In genomic region chr11:59012942-59013256, GRCh38 we compare ENCODE assay signal across 23 cellular contexts.
DNase-seq lines count a peak whose midpoint lies in the region; ATAC-seq and TF ChIP-seq lines count a peak whose summit lies in the region.
"Had no signal": no experiment of that assay in that cellular context is flagged by ENCODE, and none has a peak within 500 bp of the region (broad histone marks: within the 10 kb centered on the region; RNA-seq: fewer than 3 reads in every experiment).

No MANE protein-coding gene starts in this region.

- peak; percentile 36 for ATAC-seq in mucosa of descending colon
- no peak for ATAC-seq in activated naive CD8-positive, alpha-beta T cell treated with anti-CD3 and anti-CD28 coated beads, Interleukin-2, amount 50 U/mL, for 24 hours
- ATAC-seq: GM12878 had no signal

- H3K27me3 ChIP-seq in endodermal cell (ENCODE audit: control insufficient read depth, insufficient read depth, low read length, poor library complexity, severe bottlenecking) (no peaks in the 10 kb centered on the region), osteoblast (ENCODE audit: insufficient read depth, low read length) (no peaks in the 10 kb centered on the region)
- H3K27me3 ChIP-seq: BLaER1, transverse colon had no signal

- H3K36me3 Mint-ChIP-seq in endodermal cell (ENCODE audit: low read depth), result no peaks in the 10 kb centered on the region
- H3K36me3 Mint-ChIP-seq in activated naive CD8-positive, alpha-beta T cell treated with anti-CD3 and anti-CD28 coated beads, Interleukin-2, amount 50 U/mL, for 24 hours (ENCODE audit: low read depth), result peaks cover 1% of the 10 kb centered on the region
- H3K36me3 Mint-ChIP-seq: activated naive CD8-positive, alpha-beta T cell treated with anti-CD3 and anti-CD28 coated beads for 36 hours; natural killer cell treated with Interleukin-12 subunit alpha and Interleukin-12 subunit beta and Interleukin-15 and Interleukin-18, amount 100 ng/mL, for 72 hours had no signal

- no peak overlapping the region for H3K4me3 ChIP-seq in endodermal cell (ENCODE audit: low read length)
- H3K4me3 ChIP-seq in mucosa of descending colon, result no peak overlapping the region
- no peak overlapping the region for H3K4me3 ChIP-seq in osteoblast (ENCODE audit: insufficient read depth, low read length)
- H3K4me3 ChIP-seq: BLaER1, GM12878, GM23248, transverse colon had no signal

- H3K4me1 ChIP-seq in endodermal cell (ENCODE audit: control insufficient read depth, insufficient read depth, low read length) (peaks cover 11% of the 10 kb centered on the region), mucosa of descending colon (ENCODE audit: low read depth) (no peaks in the 10 kb centered on the region), osteoblast (ENCODE audit: insufficient read depth, low read length) (no peaks in the 10 kb centered on the region)
- H3K4me1 ChIP-seq: transverse colon had no signal

- WGBS in endodermal cell (ENCODE audit: insufficient coverage in 1 of 2, insufficient read length in 1 of 2), 2 experiments, result 88% methylated on average over 1 of the region's 1 CpG; no CpG with 5 or more reads in 1 of the 2 experiments

- H3K36me3 ChIP-seq in endodermal cell (ENCODE audit: control insufficient read depth, insufficient read depth, low read length) (no peaks in the 10 kb centered on the region), mucosa of descending colon (ENCODE audit: low read depth) (no peaks in the 10 kb centered on the region), osteoblast (ENCODE audit: insufficient read depth, low read length) (no peaks in the 10 kb centered on the region)
- H3K36me3 ChIP-seq: BLaER1, transverse colon had no signal

- H3K79me2 ChIP-seq in osteoblast (ENCODE audit: insufficient read depth, low read length), result no peaks in the 10 kb centered on the region

- peak overlapping the region; percentile 6 for H3K27ac Mint-ChIP-seq in endodermal cell
- no peak overlapping the region for H3K27ac Mint-ChIP-seq in activated naive CD8-positive, alpha-beta T cell treated with anti-CD3 and anti-CD28 coated beads, Interleukin-2, amount 50 U/mL, for 24 hours
- H3K27ac Mint-ChIP-seq: activated B cell treated with CpG ODN at 0.5 μM for 24 hours; activated naive CD8-positive, alpha-beta T cell treated with anti-CD3 and anti-CD28 coated beads for 36 hours; activated T-helper 2 cell treated with anti-CD3 and anti-CD28 coated beads, Interferon-gamma antibody, Interleukin-2, Interleukin-4, amounts not matched to agents 10 μg/mL and 5 μg/mL and 100 μg/mL, durations not matched to agents 14 hours and 24 hours and 36 hours; HFFc6; natural killer cell treated with Interleukin-12 subunit alpha and Interleukin-12 subunit beta and Interleukin-15 and Interleukin-18, amount 100 ng/mL, for 72 hours had no signal

- H4K20me1 ChIP-seq in osteoblast (ENCODE audit: insufficient read depth, low read length), result no peaks in the 10 kb centered on the region
- H4K20me1 ChIP-seq: BLaER1 had no signal

- no peak overlapping the region for H2AFZ ChIP-seq in osteoblast (ENCODE audit: low read length)
- H2AFZ ChIP-seq: GM23248 had no signal

- TF ChIP-seq CTCF in 22Rv1 (IDR thresholded peaks at IDR 0.05) (no peak), endodermal cell (conservative IDR thresholded peaks at IDR 0.05) (no peak), mucosa of descending colon (IDR thresholded peaks at IDR 0.05) (no peak), osteoblast (IDR thresholded peaks at IDR 0.05; ENCODE audit: extremely low read depth, low read depth, low read length) (no peak)

- H3K4me2 ChIP-seq in osteoblast (ENCODE audit: insufficient read depth, low read length), result no peak overlapping the region

- DNase-seq in MV-4-11 (lab: John Stamatoyannopoulos, UW), result peak; percentile 63
- no peak for DNase-seq in endodermal cell
- DNase-seq in mucosa of descending colon, result no peak
- no peak for DNase-seq in COLO668 (lab: John Stamatoyannopoulos, UW; ENCODE audit: unreplicated experiment)
- no peak for DNase-seq in activated naive CD8-positive, alpha-beta T cell treated with anti-CD3 and anti-CD28 coated beads, Interleukin-2, amount 50 U/mL, for 24 hours
- DNase-seq in activated CD4-positive, alpha-beta T cell treated with anti-CD3 and anti-CD28 coated beads for 1 hour, result no peak
- no peak for DNase-seq in osteoblast (ENCODE audit: insufficient read length, low spot score, missing footprints)
- DNase-seq: activated B cell treated with CpG ODN at 0.5 μM for 24 hours; activated CD4-positive, alpha-beta T cell treated with anti-CD3 and anti-CD28 coated beads, Interleukin-2, amount 50 U/mL, for 48 hours; activated naive CD8-positive, alpha-beta T cell treated with anti-CD3 and anti-CD28 coated beads for 36 hours; GM23248; HFFc6; midbrain; NCI-H1417 treated with DMSO at 0.1 percent for 48 hours; NCI-H510A; stimulated activated CD4-positive, alpha-beta T cell treated with anti-CD3 and anti-CD28 coated beads, Interleukin-15, amount 100 ng/mL, for 24 hours; transverse colon had no signal

- H3K4me3 Mint-ChIP-seq in endodermal cell, result no peak overlapping the region
- H3K4me3 Mint-ChIP-seq in activated naive CD8-positive, alpha-beta T cell treated with anti-CD3 and anti-CD28 coated beads, Interleukin-2, amount 50 U/mL, for 24 hours, result no peak overlapping the region
- H3K4me3 Mint-ChIP-seq: activated B cell treated with CpG ODN at 0.5 μM for 24 hours; activated naive CD8-positive, alpha-beta T cell treated with anti-CD3 and anti-CD28 coated beads for 36 hours; HFFc6; IgD-negative memory B cell; natural killer cell treated with Interleukin-12 subunit alpha and Interleukin-12 subunit beta and Interleukin-15 and Interleukin-18, amount 100 ng/mL, for 72 hours had no signal

- H3K9me3 Mint-ChIP-seq in endodermal cell, result peaks cover 31% of the 10 kb centered on the region
- H3K9me3 Mint-ChIP-seq in activated naive CD8-positive, alpha-beta T cell treated with anti-CD3 and anti-CD28 coated beads, Interleukin-2, amount 50 U/mL, for 24 hours, result no peaks in the 10 kb centered on the region
- H3K9me3 Mint-ChIP-seq: activated B cell treated with CpG ODN at 0.5 μM for 24 hours; activated naive CD8-positive, alpha-beta T cell treated with anti-CD3 and anti-CD28 coated beads for 36 hours; activated T-helper 2 cell treated with anti-CD3 and anti-CD28 coated beads, Interferon-gamma antibody, Interleukin-2, Interleukin-4, amounts not matched to agents 10 μg/mL and 5 μg/mL and 100 μg/mL, durations not matched to agents 14 hours and 24 hours and 36 hours; HFFc6; natural killer cell treated with Interleukin-12 subunit alpha and Interleukin-12 subunit beta and Interleukin-15 and Interleukin-18, amount 100 ng/mL, for 72 hours had no signal

- H3K9ac ChIP-seq in endodermal cell (ENCODE audit: extremely low read depth, low read length, poor library complexity, severe bottlenecking), result no peak overlapping the region
- H3K9ac ChIP-seq: BLaER1, GM23248 had no signal

- H3K9me3 ChIP-seq in endodermal cell (ENCODE audit: control insufficient read depth, low read length) (peaks cover 7% of the 10 kb centered on the region), mucosa of descending colon (no peaks in the 10 kb centered on the region), osteoblast (ENCODE audit: low read depth, low read length) (no peaks in the 10 kb centered on the region)
- H3K9me3 ChIP-seq: transverse colon had no signal

- intact Hi-C loops in mucosa of descending colon (cut with DNase I, micrococcal nuclease), result no loop called here

- peaks cover 19% of the 10 kb centered on the region for H3K4me1 Mint-ChIP-seq in endodermal cell
- peaks cover 8% of the 10 kb centered on the region for H3K4me1 Mint-ChIP-seq in activated naive CD8-positive, alpha-beta T cell treated with anti-CD3 and anti-CD28 coated beads, Interleukin-2, amount 50 U/mL, for 24 hours

- peak overlapping the region; percentile 99 for H3K27ac ChIP-seq in 22Rv1
- H3K27ac ChIP-seq in endodermal cell (ENCODE audit: low read depth, low read length), result no peak overlapping the region
- H3K27ac ChIP-seq in osteoblast (ENCODE audit: low read depth, low read length), result no peak overlapping the region
- H3K27ac ChIP-seq: BLaER1, GM23248, transverse colon had no signal

- no peaks in the 10 kb centered on the region for H3K27me3 Mint-ChIP-seq in endodermal cell (ENCODE audit: insufficient read depth)
- peaks cover 6% of the 10 kb centered on the region for H3K27me3 Mint-ChIP-seq in activated naive CD8-positive, alpha-beta T cell treated with anti-CD3 and anti-CD28 coated beads, Interleukin-2, amount 50 U/mL, for 24 hours
- H3K27me3 Mint-ChIP-seq: activated B cell treated with CpG ODN at 0.5 μM for 24 hours, IgD-negative memory B cell had no signal
